In genomic region chr18:67511840-67512239, GRCh38 we compare ENCODE assay signal across 21 cellular contexts. TPM values are rescaled to one million over a fixed set of nuclear protein-coding genes. Genes with fewer than 3 reads are reported as not detected.
A peak's percentile ranks its signal among the peaks of the same experiment; 100 is the strongest.
DNase-seq lines count a peak whose midpoint lies in the region; ATAC-seq and TF ChIP-seq lines count a peak whose summit lies in the region.
"Had no signal": no experiment of that assay in that cellular context is flagged by ENCODE, and none has a peak within 500 bp of the region (broad histone marks: within the 10 kb centered on the region; RNA-seq: fewer than 3 reads in every experiment).

No MANE protein-coding gene starts in this region.

- no peaks in the 10 kb centered on the region for H3K9me3 Mint-ChIP-seq in HFFc6
- H3K9me3 Mint-ChIP-seq: CD4-positive, alpha-beta memory T cell; IgD-negative memory B cell had no signal

- H3K27me3 Mint-ChIP-seq in HFFc6 (ENCODE audit: insufficient read depth): peaks cover 4% of the 10 kb centered on the region

- peak overlapping the region; percentile 67 for H3K27ac ChIP-seq in cingulate gyrus (ENCODE audit: low read depth, low read length)
- H3K27ac ChIP-seq in substantia nigra (ENCODE audit: low read depth, low read length, poor library complexity, severe bottlenecking): peak overlapping the region; percentile 39
- H3K27ac ChIP-seq: BLaER1 treated with 17β-estradiol and CSF1 and Interleukin-3, amounts not matched to agents 10 nM and 100 nM; SJSA1 had no signal

- TF ChIP-seq CTCF in HFFc6 (IDR thresholded peaks at IDR 0.05): no peak

- peaks cover 70% of the 10 kb centered on the region for H3K36me3 Mint-ChIP-seq in HFFc6 (ENCODE audit: low read depth)

- no peak for ATAC-seq in HG02763 (IDR thresholded peaks at IDR 0.05; ENCODE audit: unreplicated experiment)
- ATAC-seq: Right ventricle myocardium inferior had no signal

- H3K4me3 Mint-ChIP-seq in HFFc6: peak overlapping the region; percentile 42
- H3K4me3 Mint-ChIP-seq: CD4-positive, alpha-beta memory T cell; IgD-negative memory B cell had no signal

- H3K4me1 Mint-ChIP-seq in HFFc6 (ENCODE audit: low read depth): peaks cover 59% of the 10 kb centered on the region

- DNase-seq in HFFc6: no peak
- peak; percentile 50 for DNase-seq in midbrain (lab: John Stamatoyannopoulos, UW)
- peak in 5 of 49 donors; percentile 1 to 46 (median 8) for DNase-seq in substantia nigra (lab: John Stamatoyannopoulos, UW)
- DNase-seq in NCI-H2171 (lab: John Stamatoyannopoulos, UW): no peak
- DNase-seq in HuH-7.5 (ENCODE audit: low spot score): no peak
- no peak for DNase-seq in NCI-H187 (lab: John Stamatoyannopoulos, UW)
- DNase-seq: Caco-2; CD4-positive, alpha-beta memory T cell; DMS 273 treated with DMSO at 0.1 percent for 48 hours; DMS79 treated with DMSO at 0.1 percent for 48 hours; MV-4-11; NCI-H1105 treated with DMSO at 0.1 percent for 48 hours; NCI-H2081; NCI-H2171 treated with DMSO at 0.1 percent for 48 hours; NCI-H524 treated with DMSO at 0.1 percent for 48 hours had no signal

- H3K27ac Mint-ChIP-seq in HFFc6: peak overlapping the region; percentile 29; the same call in 1 of the 2 replicates
- H3K27ac Mint-ChIP-seq: CD4-positive, alpha-beta memory T cell; IgD-negative memory B cell had no signal

RNA-seq across cellular contexts. Expression of gene DSEL, which starts 4.7 kb away (rescaled TPM):
- total RNA-seq in HFFc6 (2021; fragmentation: NEBNext Ultra II Directional; extraction: Animal tissue kit (Norgen Biotek cat#: 25700)): 10 to 100 TPM; 71.4 to 87.0 (median 80.1) TPM
